In genomic region chr2:56464613-56465012, GRCh38 we compare ENCODE assay signal across 22 cellular contexts.
"Had no signal": no experiment of that assay in that cellular context is flagged by ENCODE, and none has a peak within 500 bp of the region (broad histone marks: within the 10 kb centered on the region; RNA-seq: fewer than 3 reads in every experiment).

No MANE protein-coding gene starts in this region.

- H3K27me3 ChIP-seq: esophagus squamous epithelium, gastrocnemius medialis, heart left ventricle, sigmoid colon had no signal

- H3K9me3 Mint-ChIP-seq: nephron progenitor cell had no signal

- DNase-seq: activated CD4-positive, alpha-beta memory T cell treated with anti-CD3 and anti-CD28 coated beads, Interleukin-2, amount 10 ng/mL, durations not matched to agents 7 days and 5 days; activated CD4-positive, alpha-beta T cell treated with anti-CD3 and anti-CD28 coated beads for 36 hours; activated CD8-positive, alpha-beta memory T cell treated with anti-CD3 and anti-CD28 coated beads, Interleukin-2, amount 10 ng/mL, durations not matched to agents 7 days and 5 days; activated naive CD4-positive, alpha-beta T cell treated with Interleukin-2 at 50 U/mL for 16 hours; activated naive CD8-positive, alpha-beta T cell treated with anti-CD3 and anti-CD28 coated beads, Interleukin-2, amount 50 U/mL, for 24 hours; activated T-cell treated with anti-CD3 and anti-CD28 coated beads, Interleukin-2, amount 50 U/mL, for 1 hour; dermis blood vessel endothelial cell; effector memory CD4-positive, alpha-beta T cell; esophagus squamous epithelium; gastrocnemius medialis; heart left ventricle; kidney glomerular epithelial cell; left ventricle myocardium inferior; mammary epithelial cell; nephron progenitor cell; nucleus accumbens; posterior cingulate gyrus; sigmoid colon; stimulated activated naive B cell treated with anti-CD40 and anti-IgM and Interleukin-4, amounts not matched to agents 10 μg/mL and 1 μg/mL and 100 μg/mL, for 72 hours; SW 1271 had no signal

- H3K9me3 ChIP-seq: esophagus squamous epithelium, gastrocnemius medialis, heart left ventricle, left ventricle myocardium inferior, sigmoid colon had no signal

- H3K4me3 Mint-ChIP-seq: activated CD4-positive, alpha-beta memory T cell treated with anti-CD3 and anti-CD28 coated beads, Interleukin-2, amount 10 ng/mL, durations not matched to agents 7 days and 5 days; activated CD4-positive, alpha-beta T cell treated with anti-CD3 and anti-CD28 coated beads for 36 hours; activated CD8-positive, alpha-beta memory T cell treated with anti-CD3 and anti-CD28 coated beads, Interleukin-2, amount 10 ng/mL, durations not matched to agents 7 days and 5 days; activated naive CD8-positive, alpha-beta T cell treated with anti-CD3 and anti-CD28 coated beads, Interleukin-2, amount 50 U/mL, for 24 hours; activated T-helper 17 cell treated with anti-CD3 and anti-CD28 coated beads, Interleukin-2, amount 50 U/mL, for 72 hours; nephron progenitor cell; stimulated activated naive B cell treated with anti-CD40 and anti-IgM and Interleukin-4, amounts not matched to agents 10 μg/mL and 1 μg/mL and 100 μg/mL, for 72 hours; WTC11 had no signal

- H3K4me1 ChIP-seq: esophagus squamous epithelium, gastrocnemius medialis, heart left ventricle, left ventricle myocardium inferior, sigmoid colon had no signal

- H3K4me1 Mint-ChIP-seq: activated CD4-positive, alpha-beta memory T cell treated with anti-CD3 and anti-CD28 coated beads, Interleukin-2, amount 10 ng/mL, durations not matched to agents 7 days and 5 days; activated CD4-positive, alpha-beta T cell treated with anti-CD3 and anti-CD28 coated beads for 36 hours; activated CD8-positive, alpha-beta memory T cell treated with anti-CD3 and anti-CD28 coated beads, Interleukin-2, amount 10 ng/mL, durations not matched to agents 7 days and 5 days; activated naive CD8-positive, alpha-beta T cell treated with anti-CD3 and anti-CD28 coated beads, Interleukin-2, amount 50 U/mL, for 24 hours; activated T-helper 17 cell treated with anti-CD3 and anti-CD28 coated beads, Interleukin-2, amount 50 U/mL, for 72 hours; stimulated activated naive B cell treated with anti-CD40 and anti-IgM and Interleukin-4, amounts not matched to agents 10 μg/mL and 1 μg/mL and 100 μg/mL, for 72 hours; WTC11 had no signal

- ATAC-seq: activated CD4-positive, alpha-beta T cell treated with anti-CD3 and anti-CD28 coated beads for 36 hours; activated CD8-positive, alpha-beta memory T cell treated with anti-CD3 and anti-CD28 coated beads, Interleukin-2, amount 10 ng/mL, durations not matched to agents 7 days and 5 days; activated naive CD8-positive, alpha-beta T cell treated with anti-CD3 and anti-CD28 coated beads, Interleukin-2, amount 50 U/mL, for 24 hours; activated T-helper 17 cell treated with anti-CD3 and anti-CD28 coated beads, Interleukin-2, amount 50 U/mL, for 72 hours; gastrocnemius medialis; heart left ventricle; stimulated activated naive B cell treated with anti-CD40 and anti-IgM and Interleukin-4, amounts not matched to agents 10 μg/mL and 1 μg/mL and 100 μg/mL, for 72 hours had no signal

- H3K27ac ChIP-seq: esophagus squamous epithelium, gastrocnemius medialis, heart left ventricle, left ventricle myocardium inferior, sigmoid colon had no signal

- H3K36me3 Mint-ChIP-seq: activated CD8-positive, alpha-beta memory T cell treated with anti-CD3 and anti-CD28 coated beads, Interleukin-2, amount 10 ng/mL, durations not matched to agents 7 days and 5 days; stimulated activated naive B cell treated with anti-CD40 and anti-IgM and Interleukin-4, amounts not matched to agents 10 μg/mL and 1 μg/mL and 100 μg/mL, for 72 hours; WTC11 had no signal

- H3K36me3 ChIP-seq: esophagus squamous epithelium, gastrocnemius medialis, heart left ventricle, left ventricle myocardium inferior, sigmoid colon had no signal

- H3K27ac Mint-ChIP-seq: activated CD4-positive, alpha-beta memory T cell treated with anti-CD3 and anti-CD28 coated beads, Interleukin-2, amount 10 ng/mL, durations not matched to agents 7 days and 5 days; activated CD4-positive, alpha-beta T cell treated with anti-CD3 and anti-CD28 coated beads for 36 hours; activated CD8-positive, alpha-beta memory T cell treated with anti-CD3 and anti-CD28 coated beads, Interleukin-2, amount 10 ng/mL, durations not matched to agents 7 days and 5 days; activated naive CD8-positive, alpha-beta T cell treated with anti-CD3 and anti-CD28 coated beads, Interleukin-2, amount 50 U/mL, for 24 hours; activated T-helper 17 cell treated with anti-CD3 and anti-CD28 coated beads, Interleukin-2, amount 50 U/mL, for 72 hours; nephron progenitor cell; stimulated activated naive B cell treated with anti-CD40 and anti-IgM and Interleukin-4, amounts not matched to agents 10 μg/mL and 1 μg/mL and 100 μg/mL, for 72 hours; WTC11 had no signal

- H3K4me3 ChIP-seq: esophagus squamous epithelium, gastrocnemius medialis, heart left ventricle, left ventricle myocardium inferior, sigmoid colon had no signal

- H3K27me3 Mint-ChIP-seq: activated CD4-positive, alpha-beta memory T cell treated with anti-CD3 and anti-CD28 coated beads, Interleukin-2, amount 10 ng/mL, durations not matched to agents 7 days and 5 days; activated CD4-positive, alpha-beta T cell treated with anti-CD3 and anti-CD28 coated beads for 36 hours; activated CD8-positive, alpha-beta memory T cell treated with anti-CD3 and anti-CD28 coated beads, Interleukin-2, amount 10 ng/mL, durations not matched to agents 7 days and 5 days; activated naive CD8-positive, alpha-beta T cell treated with anti-CD3 and anti-CD28 coated beads, Interleukin-2, amount 50 U/mL, for 24 hours; activated T-helper 17 cell treated with anti-CD3 and anti-CD28 coated beads, Interleukin-2, amount 50 U/mL, for 72 hours; stimulated activated naive B cell treated with anti-CD40 and anti-IgM and Interleukin-4, amounts not matched to agents 10 μg/mL and 1 μg/mL and 100 μg/mL, for 72 hours had no signal
